ENCODE assay signal across 24 cellular contexts in genomic region chr2:72718906-72719305, GRCh38.
A peak's percentile ranks its signal among the peaks of the same experiment; 100 is the strongest.
DNase-seq lines count a peak whose midpoint lies in the region; ATAC-seq and TF ChIP-seq lines count a peak whose summit lies in the region.
"Had no signal": no experiment of that assay in that cellular context is flagged by ENCODE, and none has a peak within 500 bp of the region (broad histone marks: within the 10 kb centered on the region; RNA-seq: fewer than 3 reads in every experiment).

No MANE protein-coding gene starts in this region.

- no peaks in the 10 kb centered on the region for H4K20me1 ChIP-seq in Loucy (ENCODE audit: insufficient read depth, low read length, poor library complexity, severe bottlenecking)

- H3K27me3 ChIP-seq in Loucy (ENCODE audit: insufficient read depth, low read length, poor library complexity, severe bottlenecking), result no peaks in the 10 kb centered on the region

- no peaks in the 10 kb centered on the region for H3K9me3 Mint-ChIP-seq in nephron
- H3K9me3 Mint-ChIP-seq: activated naive CD4-positive, alpha-beta T cell treated with anti-CD3 and anti-CD28 coated beads for 36 hours; CD4-positive, alpha-beta T cell had no signal

- H3K4me2 ChIP-seq in Loucy (ENCODE audit: low read depth, low read length, poor library complexity, severe bottlenecking), result peak overlapping the region; percentile 18
- H3K4me2 ChIP-seq: KMS-11 had no signal

- H3K27ac Mint-ChIP-seq in nephron, result peak overlapping the region in 2 of 3 experiments; percentile 70 to 89
- H3K27ac Mint-ChIP-seq: activated CD8-positive, alpha-beta T cell treated with anti-CD3 and anti-CD28 coated beads, Interleukin-2, amount 10 ng/mL, durations not matched to agents 7 days and 5 days; activated naive CD4-positive, alpha-beta T cell treated with anti-CD3 and anti-CD28 coated beads for 36 hours; CD4-positive, alpha-beta T cell had no signal

- TF ChIP-seq CTCF in Loucy (conservative IDR thresholded peaks at IDR 0.05; ENCODE audit: low read length) (no peak), nephron (IDR thresholded peaks at IDR 0.05; ENCODE audit: unreplicated experiment in 3 of 3) (no peak)

- H3K36me3 Mint-ChIP-seq in nephron (ENCODE audit: low read depth), result peaks cover 36% of the 10 kb centered on the region

- ATAC-seq in HG03460 (IDR thresholded peaks at IDR 0.05; ENCODE audit: unreplicated experiment), result no peak
- ATAC-seq: activated CD4-positive, CD25-positive, alpha-beta regulatory T cell treated with anti-CD3 and anti-CD28 coated beads, Interleukin-2, amount 50 U/mL, for 24 hours; activated CD8-positive, alpha-beta T cell treated with anti-CD3 and anti-CD28 coated beads, Interleukin-2, amount 10 ng/mL, durations not matched to agents 7 days and 5 days; GM12878 had no signal

- H3K27me3 Mint-ChIP-seq in nephron (ENCODE audit: low read depth), result no peaks in the 10 kb centered on the region
- H3K27me3 Mint-ChIP-seq: CD4-positive, alpha-beta T cell had no signal

- H3K4me1 Mint-ChIP-seq in nephron, result peaks cover 33% of the 10 kb centered on the region

- no peaks in the 10 kb centered on the region for H3K9me3 ChIP-seq in Loucy (ENCODE audit: insufficient read depth, low read depth, low read length)
- H3K9me3 ChIP-seq: thoracic aorta had no signal

- peaks cover 5% of the 10 kb centered on the region for H3K4me1 ChIP-seq in Loucy (ENCODE audit: insufficient read depth, low read length, poor library complexity, severe bottlenecking)

- no peak overlapping the region for H3K4me3 Mint-ChIP-seq in nephron
- H3K4me3 Mint-ChIP-seq: activated CD8-positive, alpha-beta T cell treated with anti-CD3 and anti-CD28 coated beads, Interleukin-2, amount 10 ng/mL, durations not matched to agents 7 days and 5 days; activated naive CD4-positive, alpha-beta T cell treated with anti-CD3 and anti-CD28 coated beads for 36 hours; CD4-positive, alpha-beta T cell had no signal

- H3K4me3 ChIP-seq in Loucy (ENCODE audit: low read length, poor library complexity, severe bottlenecking), result no peak overlapping the region
- H3K4me3 ChIP-seq: GM12878, thoracic aorta had no signal

- H2AFZ ChIP-seq in Loucy (ENCODE audit: low read length), result no peak overlapping the region

- peak; percentile 20 for DNase-seq in EH (ENCODE audit: low read depth)
- peak; percentile 53 for DNase-seq in fibroblast of gingiva (ENCODE audit: low read depth)
- no peak for DNase-seq in UCSD-AML1 (lab: John Stamatoyannopoulos, UW; ENCODE audit: unreplicated experiment)
- DNase-seq in HPDE6-E6E7 (ENCODE audit: extremely low spot score), result no peak
- DNase-seq in NCI-H748 (lab: John Stamatoyannopoulos, UW; ENCODE audit: unreplicated experiment), result no peak
- DNase-seq: activated CD8-positive, alpha-beta T cell treated with anti-CD3 and anti-CD28 coated beads, Interleukin-2, amount 10 ng/mL, durations not matched to agents 7 days and 5 days; activated naive CD4-positive, alpha-beta T cell treated with anti-CD3 and anti-CD28 coated beads for 36 hours; amygdala; CD4-positive, alpha-beta T cell; NCI-H1048; NCI-H187; NCI-H774; nucleus accumbens; retina; SHP77; stimulated activated CD4-positive, alpha-beta T cell treated with anti-CD3 and anti-CD28 coated beads, Interleukin-4, amount 100 ng/mL, for 1 hour; stimulated activated naive CD4-positive, alpha-beta T cell treated with Interleukin-2 at 50 U/mL for 16 hours had no signal

- no peaks in the 10 kb centered on the region for H3K79me2 ChIP-seq in Loucy (ENCODE audit: insufficient read depth, low read length)

- no peaks in the 10 kb centered on the region for H3K9me2 ChIP-seq in Loucy (replicated peaks; ENCODE audit: low read depth, low read length)

- H3K9ac ChIP-seq in Loucy (ENCODE audit: low read depth, low read length, poor library complexity, severe bottlenecking), result no peak overlapping the region
- H3K9ac ChIP-seq: KMS-11 had no signal

- no peaks in the 10 kb centered on the region for H3F3A ChIP-seq in Loucy (ENCODE audit: low read depth)

- H3K36me3 ChIP-seq in Loucy (ENCODE audit: insufficient read depth, low read length), result no peaks in the 10 kb centered on the region
- H3K36me3 ChIP-seq: thoracic aorta had no signal

Comparison
In these comparisons a context has a peak if more than half of its experiments do, and no peak if none do; other contexts are left out.
1. DNase-seq: peak in EH (single experiment) and fibroblast of gingiva (single experiment); none in UCSD-AML1 (single experiment), HPDE6-E6E7 (single experiment) and NCI-H748 (single experiment).